Comparison of ENCODE assay signal across 8 cellular contexts in the genomic region with DNA sequence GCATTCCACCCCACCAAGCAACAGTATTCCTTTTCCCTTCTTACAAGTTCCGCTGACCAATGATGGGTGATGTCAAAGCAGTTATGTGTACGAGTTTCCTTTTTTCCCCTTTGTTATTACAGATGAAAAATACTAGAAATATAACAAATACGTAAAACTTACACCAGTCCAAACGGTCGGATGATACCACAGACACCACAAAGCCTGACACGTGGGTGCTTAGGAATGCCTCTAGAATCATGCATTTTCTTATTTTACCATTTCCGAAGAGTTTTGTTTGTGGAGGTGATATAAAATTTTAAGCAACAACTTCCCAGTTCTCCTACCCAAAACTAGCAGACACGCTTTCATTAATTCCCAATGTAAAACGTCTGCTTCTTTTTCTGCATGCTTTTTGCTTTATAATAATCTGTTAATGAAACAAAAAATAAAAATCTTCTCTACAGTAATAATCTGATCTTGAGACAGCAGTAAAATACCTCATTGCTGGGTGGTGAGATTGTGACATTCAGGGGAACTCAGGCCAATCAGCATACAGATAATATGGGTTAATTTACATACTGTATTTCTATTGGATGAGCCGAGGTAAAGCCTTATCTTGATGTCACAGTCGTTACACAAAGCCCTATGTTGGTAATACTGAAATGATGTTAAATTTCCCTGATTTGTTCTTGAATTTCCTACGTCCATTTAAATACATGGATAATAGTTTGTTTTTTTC. TPM values are rescaled to one million over a fixed set of nuclear protein-coding genes. Genes with fewer than 3 reads are reported as not detected.
DNase-seq lines count a peak whose midpoint lies in the region; ATAC-seq and TF ChIP-seq lines count a peak whose summit lies in the region.

No MANE protein-coding gene starts in this region.

- TF ChIP-seq CTCF in left lung (IDR thresholded peaks at IDR 0.05) (no peak), vagina (IDR thresholded peaks at IDR 0.05) (no peak), thyroid gland (IDR thresholded peaks at IDR 0.05) (no peak)

- H3K36me3 ChIP-seq in left lung = no peaks in the 10 kb centered on the region
- H3K36me3 ChIP-seq in vagina = no peaks in the 10 kb centered on the region
- no peaks in the 10 kb centered on the region for H3K36me3 ChIP-seq in thyroid gland

- intact Hi-C loops in left lung (cut with DNase I) = no loop called here
- intact Hi-C loops in vagina (cut with DNase I) = no loop called here
- intact Hi-C loops in thyroid gland (cut with DNase I) = no loop called here

- 63 to 73% methylated on average over 12 of the region's 12 CpGs for WGBS in thyroid gland, 2 donors

- peaks cover 0 to 44% of the 10 kb centered on the region in 2 donors for H3K27me3 ChIP-seq in left lung
- H3K27me3 ChIP-seq in vagina = no peaks in the 10 kb centered on the region
- H3K27me3 ChIP-seq in thyroid gland = no peaks in the 10 kb centered on the region

- peak; percentile 68 for ATAC-seq in left lung
- ATAC-seq in left lobe of liver = no peak

- H3K4me3 ChIP-seq in left lung (peak overlapping the region in 1 of 2 donors; percentile 39), vagina (peak overlapping the region; percentile 52 to 54), thyroid gland (replicated peaks in 1 of 3) (no peak overlapping the region)

- no peaks in the 10 kb centered on the region for H3K4me1 ChIP-seq in left lung
- no peaks in the 10 kb centered on the region for H3K4me1 ChIP-seq in vagina
- peaks cover 0 to 4% of the 10 kb centered on the region in 2 donors for H3K4me1 ChIP-seq in thyroid gland

- H3K27ac ChIP-seq in left lung (no peak overlapping the region), vagina (peak overlapping the region; percentile 16), thyroid gland (no peak overlapping the region)

- DNase-seq in GDM1 (lab: John Stamatoyannopoulos, UW) (peak; percentile 51), NCI-H2171 (lab: John Stamatoyannopoulos, UW) (peak; percentile 21), brain pericyte (ENCODE audit: low read depth, low spot score) (peak; percentile 65), left lung (no peak), vagina (ENCODE audit: extremely low spot score in 2 of 2) (no peak), thyroid gland (no peak), DMS153 (lab: John Stamatoyannopoulos, UW) (no peak), left lobe of liver (ENCODE audit: low spot score) (no peak)

- TF ChIP-seq POLR2A in vagina (IDR thresholded peaks at IDR 0.05) (no peak), thyroid gland (IDR thresholded peaks at IDR 0.05) (no peak)

- H3K9me3 ChIP-seq in left lung (no peaks in the 10 kb centered on the region), vagina (no peaks in the 10 kb centered on the region), thyroid gland (no peaks in the 10 kb centered on the region)

RNA-seq across cellular contexts. Expression of a gene that starts 0.8 kb away (rescaled TPM):
- 1 to 10 TPM in 1 of 2 donors, under 1 TPM in 1; 0.82 to 1.4 TPM for total RNA-seq in left lung
- not detected for total RNA-seq in vagina
- total RNA-seq in thyroid gland = 1 to 10 TPM in 1 of 4 donors, under 1 TPM in 3; 0.24 to 2.3 (median 0.71) TPM
- 0.25 TPM for total RNA-seq in left lobe of liver

RNA-seq across cellular contexts. Expression of a gene that starts 30.9 kb away (rescaled TPM):
- total RNA-seq in left lung (10 to 100 TPM; 50.8 to 56.2 TPM), vagina (15.7 TPM), thyroid gland (10 to 100 TPM; 56.3 to 80.9 (median 70.5) TPM), left lobe of liver (12.9 TPM)

Comparison
In these comparisons a context has a peak if more than half of its experiments do, and no peak if none do; other contexts are left out.
1. DNase-seq: peak in GDM1 (single experiment), NCI-H2171 (single experiment) and brain pericyte (single experiment); none in left lung (0 of 2), vagina (0 of 2), thyroid gland (0 of 2), DMS153 (single experiment) and left lobe of liver (single experiment).
2. H3K4me3 ChIP-seq: peak in vagina (2 of 2); none in thyroid gland (0 of 3).